In the genomic region with DNA sequence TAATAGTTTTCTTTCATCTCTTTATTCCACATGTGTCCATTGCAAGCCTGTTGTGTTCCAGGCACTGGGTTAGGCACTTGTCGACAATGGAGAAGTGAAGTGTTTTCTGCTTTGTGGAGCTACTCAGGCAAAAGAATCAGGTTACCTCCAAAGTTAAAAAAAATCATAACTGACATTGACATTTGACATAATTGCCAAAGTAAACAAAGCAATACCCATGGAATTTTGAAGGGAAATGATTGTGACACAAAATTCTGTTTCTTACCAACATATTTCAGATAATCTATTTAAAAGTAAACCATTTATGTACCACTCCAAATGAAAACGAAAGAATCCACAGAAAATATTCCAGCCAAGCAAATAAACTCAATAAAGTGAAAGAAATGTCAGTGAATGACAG, we compare ENCODE assay signal across 22 cellular contexts. TPM values are rescaled to one million over a fixed set of nuclear protein-coding genes. Genes with fewer than 3 reads are reported as not detected.
"Had no signal": no experiment of that assay in that cellular context is flagged by ENCODE, and none has a peak within 500 bp of the region (broad histone marks: within the 10 kb centered on the region; RNA-seq: fewer than 3 reads in every experiment).

No MANE protein-coding gene starts in this region.

- H3K27me3 ChIP-seq: Peyer's patch had no signal

- DNase-seq: Kasumi-1, MV-4-11, NCI-H1048, NCI-H1105, NCI-H1436 treated with DMSO at 0.1 percent for 48 hours, NCI-H1694, NCI-H187 treated with DMSO at 0.1 percent for 48 hours, NCI-H2081 treated with DMSO at 0.1 percent for 48 hours, NCI-H226, NCI-H446, NCI-H510A, NCI-H524 treated with DMSO at 0.1 percent for 48 hours, NCI-H69, NCI-H774, Peyer's patch, Right ventricle myocardium superior, SIG-M5, T-cell had no signal

- H3K4me2 ChIP-seq: KMS-11 had no signal

- H3K9me3 ChIP-seq: Peyer's patch, SJSA1 had no signal

- H3K4me1 ChIP-seq: SJSA1 had no signal

- H3K4me3 ChIP-seq: K562, Peyer's patch, SJSA1, SK-N-MC had no signal

- H3K36me3 ChIP-seq: Peyer's patch, SJSA1 had no signal

- ATAC-seq: T-cell had no signal

- H3K27ac ChIP-seq: KMS-11, Peyer's patch, SJSA1, SK-N-MC had no signal

RNA-seq across cellular contexts. Expression of a gene that starts 6.4 kb away (rescaled TPM):
- total RNA-seq: K562 had no signal
